ENCODE assay signal across 27 cellular contexts in genomic region chr12:43965899-43966298, GRCh38.
"Had no signal": no experiment of that assay in that cellular context is flagged by ENCODE, and none has a peak within 500 bp of the region (broad histone marks: within the 10 kb centered on the region; RNA-seq: fewer than 3 reads in every experiment).

No MANE protein-coding gene starts in this region.

- H3K36me3 ChIP-seq: suprapubic skin, thoracic aorta, thyroid gland, tibial artery, tibial nerve, transverse colon, upper lobe of left lung, upper lobe of right lung, uterus, vagina had no signal

- ATAC-seq: stimulated activated effector memory CD8-positive, alpha-beta T cell treated with anti-CD3 and anti-CD28 coated beads, Interleukin-12 subunit alpha, Interleukin-12 subunit beta, amount 100 ng/mL, for 72 hours; stimulated activated memory B cell treated with anti-CD40 and anti-IgM and Interleukin-4, amounts not matched to agents 10 μg/mL and 1 μg/mL and 100 μg/mL, for 72 hours; stimulated activated naive B cell treated with anti-CD40 and anti-IgM and Interleukin-4, amounts not matched to agents 10 μg/mL and 1 μg/mL and 100 μg/mL, for 72 hours; stimulated activated naive CD8-positive, alpha-beta T cell treated with anti-CD3 and anti-CD28 coated beads, Interleukin-15, amount 100 ng/mL, for 72 hours; stimulated activated naive CD8-positive, alpha-beta T cell treated with anti-CD3 and anti-CD28 coated beads, Interleukin-15, Interleukin-2, amounts not matched to agents 100 U/mL and 50 U/mL, for 24 hours; upper lobe of right lung had no signal

- FAIRE-seq: urothelium cell line had no signal

- H3K4me1 ChIP-seq: stomach, suprapubic skin, testis, thyroid gland, tibial artery, transverse colon, upper lobe of left lung, upper lobe of right lung, uterus, vagina had no signal

- H3K27me3 ChIP-seq: stomach, suprapubic skin, testis, thyroid gland, tibial artery, tibial nerve, transverse colon, upper lobe of left lung, upper lobe of right lung, uterus, vagina had no signal

- H3K27ac ChIP-seq: stomach, suprapubic skin, testis, thoracic aorta, thyroid gland, tibial artery, tibial nerve, transverse colon, upper lobe of left lung, upper lobe of right lung, uterus, vagina had no signal

- DNase-seq: stimulated activated CD4-positive, alpha-beta T cell treated with anti-CD3 and anti-CD28 coated beads, Interleukin-2, amount 100 ng/mL, for 48 hours; stimulated activated CD4-positive, alpha-beta T cell treated with anti-CD3 and anti-CD28 coated beads, Interleukin-4, amount 100 ng/mL, for 1 hour; stimulated activated CD4-positive, alpha-beta T cell treated with anti-CD3 and anti-CD28 coated beads, Interleukin-4, amount 100 ng/mL, for 24 hours; stimulated activated CD4-positive, alpha-beta T cell treated with anti-CD3 and anti-CD28 coated beads, Interleukin-4, amount 100 ng/mL, for 4 hours; stimulated activated CD8-positive, alpha-beta memory T cell treated with anti-CD3 and anti-CD28 coated beads, Interleukin-4, amount 100 ng/mL, for 48 hours; stimulated activated naive B cell treated with anti-CD40 and anti-IgM and Interleukin-4, amounts not matched to agents 10 μg/mL and 1 μg/mL and 100 μg/mL, for 72 hours; stimulated activated naive CD4-positive, alpha-beta T cell; stimulated activated naive CD4-positive, alpha-beta T cell treated with Interleukin-2 at 50 U/mL for 16 hours; stimulated activated naive CD8-positive, alpha-beta T cell treated with anti-CD3 and anti-CD28 coated beads, Interleukin-15, amount 100 ng/mL, for 72 hours; stimulated activated naive CD8-positive, alpha-beta T cell treated with anti-CD3 and anti-CD28 coated beads, Interleukin-15, Interleukin-2, amounts not matched to agents 100 U/mL and 50 U/mL, for 24 hours; stomach; substantia nigra; testis; thyroid gland; tibial artery; transverse colon; trophoblast cell; upper lobe of left lung; upper lobe of right lung; uterus had no signal

- H3K9me3 ChIP-seq: stomach, suprapubic skin, testis, thoracic aorta, thyroid gland, tibial artery, tibial nerve, transverse colon, upper lobe of left lung, upper lobe of right lung, uterus, vagina had no signal

- H3K4me3 ChIP-seq: stomach, suprapubic skin, testis, thoracic aorta, thyroid gland, tibial artery, tibial nerve, transverse colon, upper lobe of left lung, upper lobe of right lung, uterus, vagina had no signal
